8 cellular contexts compared by ENCODE assay signal in genomic region chr19:41863209-41863931, GRCh38. TPM values are rescaled to one million over a fixed set of nuclear protein-coding genes. Genes with fewer than 3 reads are reported as not detected.
DNase-seq lines count a peak whose midpoint lies in the region; ATAC-seq and FAIRE-seq lines count a peak whose summit lies in the region.
"Had no signal": no experiment of that assay in that cellular context is flagged by ENCODE, and none has a peak within 500 bp of the region (broad histone marks: within the 10 kb centered on the region; RNA-seq: fewer than 3 reads in every experiment).

No MANE protein-coding gene starts in this region.

- no peaks in the 10 kb centered on the region for H3K27me3 ChIP-seq in BLaER1 treated with 17β-estradiol and CSF1 and Interleukin-3, amounts not matched to agents 10 nM and 100 nM
- H3K27me3 ChIP-seq in MG63, result 0 out of 2 replicates have a peak, but pooled peaks cover 2% of the 10 kb centered on the region

- ATAC-seq in HG03571 (IDR thresholded peaks at IDR 0.05; ENCODE audit: unreplicated experiment) (no peak), left colon (no peak)

- H3K9me3 Mint-ChIP-seq in dendritic cell treated with granulocyte-macrophage colony-stimulating factor and Interleukin-4, amounts not matched to agents 40 ng/mL and 50 ng/mL, for 4 days, result no peaks in the 10 kb centered on the region

- peak overlapping the region; percentile 90 to 98 (median 96) for H3K4me3 ChIP-seq in BLaER1 treated with 17β-estradiol and CSF1 and Interleukin-3, amounts not matched to agents 10 nM and 100 nM
- peak overlapping the region; percentile 100; the same call in 1 of the 2 replicates for H3K4me3 ChIP-seq in MG63

- H3K27me3 Mint-ChIP-seq in dendritic cell treated with granulocyte-macrophage colony-stimulating factor and Interleukin-4, amounts not matched to agents 40 ng/mL and 50 ng/mL, for 4 days, result no peaks in the 10 kb centered on the region

- H3K36me3 ChIP-seq in BLaER1 treated with 17β-estradiol and CSF1 and Interleukin-3, amounts not matched to agents 10 nM and 100 nM, result peaks cover 73 to 80% (median 79%) of the 10 kb centered on the region in 11 experiments
- peaks cover 81% of the 10 kb centered on the region for H3K36me3 ChIP-seq in MG63

- H3K9ac ChIP-seq in BLaER1 treated with 17β-estradiol and CSF1 and Interleukin-3, amounts not matched to agents 10 nM and 100 nM, result peak overlapping the region; percentile 96 to 100 (median 99); a peak in 21 of 22 replicates

- no peak for FAIRE-seq in HTR-8/SVneo (lab: Jason Lieb, UNC)

- peak overlapping the region; percentile 85 for H3K27ac Mint-ChIP-seq in dendritic cell treated with granulocyte-macrophage colony-stimulating factor and Interleukin-4, amounts not matched to agents 40 ng/mL and 50 ng/mL, for 4 days

- H4K20me1 ChIP-seq in BLaER1 treated with 17β-estradiol and CSF1 and Interleukin-3, amounts not matched to agents 10 nM and 100 nM, result peaks cover 75 to 80% (median 77%) of the 10 kb centered on the region in 11 experiments

- peaks cover 78% of the 10 kb centered on the region for H3K4me1 Mint-ChIP-seq in dendritic cell treated with granulocyte-macrophage colony-stimulating factor and Interleukin-4, amounts not matched to agents 40 ng/mL and 50 ng/mL, for 4 days (ENCODE audit: low read depth)

- peak overlapping the region in 10 of 11 experiments; percentile 14 to 100 (median 49); a peak in 16 of 22 replicates for H3K27ac ChIP-seq in BLaER1 treated with 17β-estradiol and CSF1 and Interleukin-3, amounts not matched to agents 10 nM and 100 nM

- intact Hi-C loops in dendritic cell treated with granulocyte-macrophage colony-stimulating factor and Interleukin-4, amounts not matched to agents 40 ng/mL and 50 ng/mL, for 4 days (cut with micrococcal nuclease), result no loop called here
- intact Hi-C loops in left colon (cut with DNase I, micrococcal nuclease), result no loop called here

- DNase-seq in MG63 (no peak), HTR-8/SVneo (ENCODE audit: insufficient read length, low spot score) (no peak), left colon (no peak)

- peaks cover 85% of the 10 kb centered on the region for H3K36me3 Mint-ChIP-seq in dendritic cell treated with granulocyte-macrophage colony-stimulating factor and Interleukin-4, amounts not matched to agents 40 ng/mL and 50 ng/mL, for 4 days (ENCODE audit: low read depth)

- H3K4me3 Mint-ChIP-seq in dendritic cell treated with granulocyte-macrophage colony-stimulating factor and Interleukin-4, amounts not matched to agents 40 ng/mL and 50 ng/mL, for 4 days, result peak overlapping the region; percentile 61

- peak overlapping the region; percentile 95 to 100 (median 98) for H3K4me2 ChIP-seq in BLaER1 treated with 17β-estradiol and CSF1 and Interleukin-3, amounts not matched to agents 10 nM and 100 nM

- H3K9me3 ChIP-seq in BLaER1 treated with 17β-estradiol and CSF1 and Interleukin-3, amounts not matched to agents 10 nM and 100 nM (replicated peaks in 1 of 11), result no peaks in the 10 kb centered on the region; a peak in 1 of 22 replicates
- H3K9me3 ChIP-seq in MG63, result no peaks in the 10 kb centered on the region

- peaks cover 78 to 85% (median 82%) of the 10 kb centered on the region in 10 experiments for H3K4me1 ChIP-seq in BLaER1 treated with 17β-estradiol and CSF1 and Interleukin-3, amounts not matched to agents 10 nM and 100 nM

RNA-seq across cellular contexts. Expression of gene RPS19, which starts 3.3 kb away (rescaled TPM):
- total RNA-seq in MG63 (2014; rRNA removed; shearing (Covaris generic); ENCODE audit: low replicate concordance), result 1,133 and 2,559 TPM in 2 replicates
- total RNA-seq in left colon, result 1,000 to 10,000 TPM; 1,474 to 1,504 TPM

RNA-seq across cellular contexts. Expression of gene CD79A, which starts 13.7 kb away (rescaled TPM):
- 0.07 TPM in 1 of 2 replicates, not detected in the other for total RNA-seq in MG63 (2014; rRNA removed; shearing (Covaris generic); ENCODE audit: low replicate concordance)
- 10 to 100 TPM in 1 of 2 donors, 1 to 10 TPM in 1; 3.9 to 13.7 TPM for total RNA-seq in left colon

RNA-seq across cellular contexts. Expression of gene DMRTC2, which starts 18.5 kb away (rescaled TPM):
- total RNA-seq in MG63 (2014; rRNA removed; shearing (Covaris generic); ENCODE audit: low replicate concordance), result not detected in 2 replicates
- total RNA-seq in left colon, result not detected
- total RNA-seq: myocyte; T-helper 2 cell treated with Interferon-gamma antibody and Interleukin-4, amounts not matched to agents 100 ng/mL and 5 ng/mL, for 36 hours had no signal

RNA-seq across cellular contexts. Expression of gene LYPD4, which starts 18.9 kb away (rescaled TPM):
- total RNA-seq in MG63 (2014; rRNA removed; shearing (Covaris generic); ENCODE audit: low replicate concordance), result not detected in 2 replicates
- total RNA-seq in left colon, result not detected
- total RNA-seq: myocyte; T-helper 2 cell treated with Interferon-gamma antibody and Interleukin-4, amounts not matched to agents 100 ng/mL and 5 ng/mL, for 36 hours had no signal

RNA-seq across cellular contexts. Expression of gene ARHGEF1, which starts 19.6 kb away (rescaled TPM):
- 107 and 142 TPM in 2 replicates for total RNA-seq in MG63 (2014; rRNA removed; shearing (Covaris generic); ENCODE audit: low replicate concordance)
- 10 to 100 TPM; 87.8 to 93.6 TPM for total RNA-seq in left colon
